In genomic region chr12:8108808-8109398, GRCh38 we compare ENCODE assay signal across 8 cellular contexts. TPM values are rescaled to one million over a fixed set of nuclear protein-coding genes. Genes with fewer than 3 reads are reported as not detected.
DNase-seq lines count a peak whose midpoint lies in the region; ATAC-seq and TF ChIP-seq lines count a peak whose summit lies in the region.

No MANE protein-coding gene starts in this region.

- H2BK5ac ChIP-seq in H9 (ENCODE audit: insufficient read length, low read length), result no peak overlapping the region

- no peaks in the 10 kb centered on the region for H3K23me2 ChIP-seq in H9 (ENCODE audit: insufficient read length, low read depth, low read length, poor library complexity, severe bottlenecking)

- no peak overlapping the region for H2BK120ac ChIP-seq in H9 (ENCODE audit: low read depth, low read length, poor library complexity, severe bottlenecking)

- H2BK12ac ChIP-seq in H9 (ENCODE audit: insufficient read length, low read depth, low read length), result no peak overlapping the region

- H3K27ac Mint-ChIP-seq in H9, result no peak overlapping the region
- peak overlapping the region; percentile 26 for H3K27ac Mint-ChIP-seq in dendritic cell treated with granulocyte-macrophage colony-stimulating factor and Interleukin-4, amounts not matched to agents 40 ng/mL and 50 ng/mL, for 4 days

- H3K36me3 ChIP-seq in right lobe of liver, result no peaks in the 10 kb centered on the region

- H4K91ac ChIP-seq in H9 (ENCODE audit: insufficient read length, low read depth, low read length), result no peak overlapping the region

- H4K8ac ChIP-seq in H9 (replicated peaks; ENCODE audit: insufficient read length, low read depth, low read length), result no peak overlapping the region

- no peak overlapping the region for H2BK15ac ChIP-seq in H9 (ENCODE audit: low read depth, low read length)

- H2AK5ac ChIP-seq in H9 (ENCODE audit: insufficient read length, low read length), result no peak overlapping the region

- H3K23ac ChIP-seq in H9 (ENCODE audit: insufficient read length, low read depth, low read length), result no peak overlapping the region

- H3K79me1 ChIP-seq in H9 (ENCODE audit: insufficient read depth, low read depth, low read length, poor library complexity, severe bottlenecking), result no peaks in the 10 kb centered on the region

- no peak overlapping the region for H3K4me2 ChIP-seq in H9 (ENCODE audit: insufficient read depth, insufficient read length, low read length)

- intact Hi-C loops in dendritic cell treated with granulocyte-macrophage colony-stimulating factor and Interleukin-4, amounts not matched to agents 40 ng/mL and 50 ng/mL, for 4 days (cut with micrococcal nuclease), result loop anchor here (2.0 to 5.0 kb wide), 2 partner anchors 62 to 123 kb away; no protein-coding TSS in a partner anchor
- intact Hi-C loops in right lobe of liver (cut with DNase I), result no loop called here

- H3K14ac ChIP-seq in H9 (ENCODE audit: insufficient read depth, low read length), result no peak overlapping the region

- H3K56ac ChIP-seq in H9 (ENCODE audit: insufficient read length, low read depth, low read length), result no peak overlapping the region

- ATAC-seq in right lobe of liver (peak; percentile 86 to 94 (median 91)), HG03097 (IDR thresholded peaks at IDR 0.05; ENCODE audit: low FRiP score, unreplicated experiment) (no peak)

- no peaks in the 10 kb centered on the region for H3K27me3 ChIP-seq in H9 (ENCODE audit: insufficient read depth, low read length)
- no peaks in the 10 kb centered on the region for H3K27me3 ChIP-seq in right lobe of liver

- H2AFZ ChIP-seq in H9 (ENCODE audit: low read length), result peak overlapping the region; percentile 62

- peaks cover 4 to 9% (median 7%) of the 10 kb centered on the region in 3 experiments for H3K36me3 Mint-ChIP-seq in H9 (ENCODE audit: insufficient read depth in 1 of 3, low read depth in 3 of 3)
- H3K36me3 Mint-ChIP-seq in dendritic cell treated with granulocyte-macrophage colony-stimulating factor and Interleukin-4, amounts not matched to agents 40 ng/mL and 50 ng/mL, for 4 days (ENCODE audit: low read depth), result peaks cover 22% of the 10 kb centered on the region

- H3K9me3 ChIP-seq in H9 (ENCODE audit: control insufficient read depth, low read depth, low read length) (no peaks in the 10 kb centered on the region), right lobe of liver (no peaks in the 10 kb centered on the region)

- no peaks in the 10 kb centered on the region for H3K4me1 ChIP-seq in H9 (ENCODE audit: insufficient read depth, low read length)
- peaks cover 0 to 4% (median 0%) of the 10 kb centered on the region in 4 donors for H3K4me1 ChIP-seq in right lobe of liver

- no peak overlapping the region for H2BK20ac ChIP-seq in H9 (ENCODE audit: low read depth, low read length, poor library complexity, severe bottlenecking)

- H3K4ac ChIP-seq in H9 (ENCODE audit: low read depth, low read length), result no peak overlapping the region

- H3K27ac ChIP-seq in H9 (ENCODE audit: insufficient read length, low read depth, low read length), result no peak overlapping the region
- no peak overlapping the region for H3K27ac ChIP-seq in right lobe of liver

- H4K5ac ChIP-seq in H9 (ENCODE audit: insufficient read length, low read depth, low read length), result no peak overlapping the region

- H3K9ac ChIP-seq in H9 (ENCODE audit: extremely low read depth, insufficient read length, low read length), result no peak overlapping the region

- no peak for TF ChIP-seq POLR2A in right lobe of liver (IDR thresholded peaks at IDR 0.05)

- H3T11ph ChIP-seq in H9 (ENCODE audit: low read length), result no peak overlapping the region

- DNase-seq in CD1c-positive myeloid dendritic cell (ENCODE audit: extremely low spot score) (peak; percentile 88), H9 (peak; percentile 77), NCI-H69 (lab: John Stamatoyannopoulos, UW) (peak; percentile 67), right lobe of liver (peak; percentile 61 to 67 (median 64))
- DNase-seq in activated CD4-positive, alpha-beta T cell treated with anti-CD3 and anti-CD28 coated beads, Interleukin-2, amount 50 U/mL, for 1 hour, result peak; percentile 78
- DNase-seq in stimulated activated CD4-positive, alpha-beta T cell treated with anti-CD3 and anti-CD28 coated beads, Interleukin-4, amount 100 ng/mL, for 48 hours (ENCODE audit: low read depth in 2 of 2), result peak; percentile 60 to 66

- TF ChIP-seq CTCF in H9 (conservative IDR thresholded peaks at IDR 0.05), result peak; percentile 99
- TF ChIP-seq CTCF in right lobe of liver (IDR thresholded peaks at IDR 0.05), result peak; percentile 97 to 98 (median 97)

- H3K4me3 ChIP-seq in right lobe of liver, result no peak overlapping the region

- no peak overlapping the region for H3K18ac ChIP-seq in H9 (ENCODE audit: insufficient read length, low read depth, low read length)

- no peaks in the 10 kb centered on the region for H4K20me1 ChIP-seq in H9 (ENCODE audit: control insufficient read depth, insufficient read depth, insufficient read length)

- H3K79me2 ChIP-seq in H9 (ENCODE audit: insufficient read depth, low read length), result no peaks in the 10 kb centered on the region

- peaks cover 6 to 9% of the 10 kb centered on the region in 2 experiments; a peak in 4 of 5 replicates for H3K9me3 Mint-ChIP-seq in H9
- H3K9me3 Mint-ChIP-seq in dendritic cell treated with granulocyte-macrophage colony-stimulating factor and Interleukin-4, amounts not matched to agents 40 ng/mL and 50 ng/mL, for 4 days, result no peaks in the 10 kb centered on the region

- H3K4me1 Mint-ChIP-seq in H9, result no peaks in the 10 kb centered on the region
- peaks cover 20% of the 10 kb centered on the region for H3K4me1 Mint-ChIP-seq in dendritic cell treated with granulocyte-macrophage colony-stimulating factor and Interleukin-4, amounts not matched to agents 40 ng/mL and 50 ng/mL, for 4 days (ENCODE audit: low read depth)

- peaks cover 2% of the 10 kb centered on the region for H3K27me3 Mint-ChIP-seq in H9 (ENCODE audit: low read depth)
- H3K27me3 Mint-ChIP-seq in dendritic cell treated with granulocyte-macrophage colony-stimulating factor and Interleukin-4, amounts not matched to agents 40 ng/mL and 50 ng/mL, for 4 days, result no peaks in the 10 kb centered on the region

- no CpG with 5 or more reads among the region's 3 CpGs for WGBS in H9 (ENCODE audit: extremely low coverage, insufficient read length, low lambda C conversion rate)
- 0% methylated on average over 3 of the region's 3 CpGs for WGBS in right lobe of liver (ENCODE audit: insufficient coverage, low coverage, low lambda C conversion rate, missing lambda C conversion rate)

- H3K4me3 Mint-ChIP-seq in H9, result no peak overlapping the region
- H3K4me3 Mint-ChIP-seq in dendritic cell treated with granulocyte-macrophage colony-stimulating factor and Interleukin-4, amounts not matched to agents 40 ng/mL and 50 ng/mL, for 4 days, result no peak overlapping the region

RNA-seq across cellular contexts. Expression of gene CLEC4A, which starts 14.5 kb away (rescaled TPM):
- total RNA-seq in H9 (2021) (0.18 and 0.37 TPM in 2 replicates), right lobe of liver (1 to 10 TPM in 1 of 6 experiments, under 1 TPM in 4, not detected in 1; 0.25 to 1.3 (median 0.63) TPM)

RNA-seq across cellular contexts. Expression of gene NECAP1, which starts 26.8 kb away (rescaled TPM):
- total RNA-seq in H9 (2021) (23.9 and 27.2 TPM in 2 replicates), right lobe of liver (10 to 100 TPM; 12.9 to 32.1 (median 17.1) TPM)

RNA-seq across cellular contexts. Expression of gene C3AR1, which starts 42.7 kb away (rescaled TPM):
- total RNA-seq in H9 (2021) (not detected in 2 replicates), right lobe of liver (10 to 100 TPM in 1 of 6 experiments, 1 to 10 TPM in 5; 2.0 to 11.9 (median 3.8) TPM)

RNA-seq across cellular contexts. Expression of gene ZNF705A, which starts 47.9 kb away (rescaled TPM):
- total RNA-seq in H9 (2021) (not detected in 2 replicates), right lobe of liver (not detected)
